ENCODE assay signal across 8 cellular contexts in genomic region chr1:117339866-117340357, GRCh38. TPM values are rescaled to one million over a fixed set of nuclear protein-coding genes. Genes with fewer than 3 reads are reported as not detected.
DNase-seq lines count a peak whose midpoint lies in the region; TF ChIP-seq lines count a peak whose summit lies in the region.

No MANE protein-coding gene starts in this region.

- no peaks in the 10 kb centered on the region for H4K20me1 ChIP-seq in smooth muscle cell (ENCODE audit: low read depth)

- H3K9me3 ChIP-seq in smooth muscle cell (replicated peaks; ENCODE audit: low read depth): no peaks in the 10 kb centered on the region

- no peaks in the 10 kb centered on the region for H3K27me3 ChIP-seq in smooth muscle cell (ENCODE audit: low read depth)

- peaks cover 3% of the 10 kb centered on the region for H3F3A ChIP-seq in smooth muscle cell (ENCODE audit: low read depth)

- peaks cover 5% of the 10 kb centered on the region for H3K4me1 ChIP-seq in smooth muscle cell (ENCODE audit: low read depth)

- H3K4me3 ChIP-seq in smooth muscle cell: no peak overlapping the region

- H3K27ac ChIP-seq in smooth muscle cell (ENCODE audit: low read depth): no peak overlapping the region

- H3K79me2 ChIP-seq in smooth muscle cell (ENCODE audit: low read depth): no peaks in the 10 kb centered on the region

- no peak overlapping the region for H3K9ac ChIP-seq in smooth muscle cell (ENCODE audit: low read depth)

- in situ Hi-C loops in SK-MEL-5 (cut with HindIII; ENCODE audit: low pct_unique_long_range_greater_than_20kb, low sequenced_read_pairs): no loop called here

- H3K4me2 ChIP-seq in smooth muscle cell: peak overlapping the region; percentile 18

- no peaks in the 10 kb centered on the region for H3K36me3 ChIP-seq in smooth muscle cell (ENCODE audit: low read depth)

- no peak for TF ChIP-seq CTCF in smooth muscle cell (IDR thresholded peaks at IDR 0.05; ENCODE audit: borderline replicate concordance, insufficient read depth, poor library complexity, severe bottlenecking)

- DNase-seq in AG08395 (ENCODE audit: low spot score) (peak; percentile 30), H4 (ENCODE audit: low spot score) (peak; percentile 78), SK-MEL-5 (ENCODE audit: low read depth, low spot score) (peak; percentile 47), glomerular visceral epithelial cell (ENCODE audit: extremely low spot score) (peak; percentile 39), smooth muscle cell (lab: John Stamatoyannopoulos, UW; ENCODE audit: unreplicated experiment) (no peak), cortex of kidney (lab: John Stamatoyannopoulos, UW) (no peak), cerebellar nuclear complex (lab: John Stamatoyannopoulos, UW) (no peak), NCI-H1105 treated with DMSO at 0.1 percent for 48 hours (lab: John Stamatoyannopoulos, UW) (no peak)

- peak overlapping the region; percentile 65 for H2AFZ ChIP-seq in smooth muscle cell (ENCODE audit: low read depth)

- 39% methylated on average over 3 of the region's 3 CpGs for WGBS in smooth muscle cell (ENCODE audit: low lambda C conversion rate)

RNA-seq across cellular contexts. Expression of gene MAN1A2, which starts 27.3 kb away (rescaled TPM):
- 12.7 and 16.0 TPM in 2 replicates for total RNA-seq in H4 (2014; rRNA removed; shearing (Covaris generic))
- total RNA-seq in SK-MEL-5 (2014; rRNA removed; shearing (Covaris generic)): 32.3 and 32.8 TPM in 2 replicates
- polyA plus RNA-seq in SK-MEL-5 (2015; cell fraction: cytosol; rRNA removed): 12.5 and 18.6 TPM in 2 replicates
- polyA plus RNA-seq in SK-MEL-5 (2015; cell fraction: nucleus; rRNA removed): 13.8 and 24.9 TPM in 2 replicates
- 41.3 and 48.8 TPM in 2 replicates for total RNA-seq in smooth muscle cell
- polyA plus RNA-seq in smooth muscle cell: 18.2 and 23.6 TPM in 2 replicates

Comparison
In these comparisons a context has a peak if more than half of its experiments do, and no peak if none do; other contexts are left out.
1. DNase-seq: peak in AG08395 (single experiment), H4 (single experiment), SK-MEL-5 (single experiment) and glomerular visceral epithelial cell (single experiment); none in smooth muscle cell (single experiment), cortex of kidney (single experiment), cerebellar nuclear complex (0 of 2) and NCI-H1105 treated with DMSO at 0.1 percent for 48 hours (single experiment).